In the genomic region with DNA sequence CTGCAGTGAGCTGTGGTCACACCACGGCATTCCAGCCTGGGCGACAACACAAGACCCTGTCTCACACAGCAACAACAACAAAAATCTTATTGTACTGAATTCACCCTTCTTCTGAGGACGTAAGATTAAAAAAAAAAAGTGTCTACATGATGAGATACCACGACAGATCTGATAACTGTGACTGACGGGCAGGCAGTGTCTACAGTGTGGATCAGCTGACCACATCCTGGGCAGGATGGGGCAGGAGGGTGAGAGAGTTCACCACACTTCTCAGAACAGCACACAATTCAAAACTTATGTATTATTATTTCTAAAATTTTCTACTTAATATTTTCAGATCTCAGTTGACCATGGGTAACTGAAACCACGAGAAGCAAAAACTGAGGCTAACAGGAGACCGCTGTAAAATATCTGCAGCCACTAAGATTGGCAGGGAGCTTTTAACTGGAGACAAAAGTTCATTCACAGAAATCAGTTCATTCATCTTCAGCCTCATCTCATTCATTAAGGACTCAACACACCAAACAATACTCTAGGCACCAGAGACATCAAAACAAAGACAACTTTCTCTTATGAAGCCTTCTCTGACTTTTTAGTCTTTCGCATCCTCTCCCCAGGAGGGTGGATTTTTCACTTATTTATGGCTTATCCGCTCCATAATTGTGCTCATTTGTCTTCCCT, we compare ENCODE assay signal across 1 cellular context.
TF ChIP-seq lines count a peak whose summit lies in the region.

No MANE protein-coding gene starts in this region.

TF ChIP-seq in GM12878, 131 proteins besides CTCF, POLR2A, EP300 and RAD21:
- TF ChIP-seq, protein P1, sequence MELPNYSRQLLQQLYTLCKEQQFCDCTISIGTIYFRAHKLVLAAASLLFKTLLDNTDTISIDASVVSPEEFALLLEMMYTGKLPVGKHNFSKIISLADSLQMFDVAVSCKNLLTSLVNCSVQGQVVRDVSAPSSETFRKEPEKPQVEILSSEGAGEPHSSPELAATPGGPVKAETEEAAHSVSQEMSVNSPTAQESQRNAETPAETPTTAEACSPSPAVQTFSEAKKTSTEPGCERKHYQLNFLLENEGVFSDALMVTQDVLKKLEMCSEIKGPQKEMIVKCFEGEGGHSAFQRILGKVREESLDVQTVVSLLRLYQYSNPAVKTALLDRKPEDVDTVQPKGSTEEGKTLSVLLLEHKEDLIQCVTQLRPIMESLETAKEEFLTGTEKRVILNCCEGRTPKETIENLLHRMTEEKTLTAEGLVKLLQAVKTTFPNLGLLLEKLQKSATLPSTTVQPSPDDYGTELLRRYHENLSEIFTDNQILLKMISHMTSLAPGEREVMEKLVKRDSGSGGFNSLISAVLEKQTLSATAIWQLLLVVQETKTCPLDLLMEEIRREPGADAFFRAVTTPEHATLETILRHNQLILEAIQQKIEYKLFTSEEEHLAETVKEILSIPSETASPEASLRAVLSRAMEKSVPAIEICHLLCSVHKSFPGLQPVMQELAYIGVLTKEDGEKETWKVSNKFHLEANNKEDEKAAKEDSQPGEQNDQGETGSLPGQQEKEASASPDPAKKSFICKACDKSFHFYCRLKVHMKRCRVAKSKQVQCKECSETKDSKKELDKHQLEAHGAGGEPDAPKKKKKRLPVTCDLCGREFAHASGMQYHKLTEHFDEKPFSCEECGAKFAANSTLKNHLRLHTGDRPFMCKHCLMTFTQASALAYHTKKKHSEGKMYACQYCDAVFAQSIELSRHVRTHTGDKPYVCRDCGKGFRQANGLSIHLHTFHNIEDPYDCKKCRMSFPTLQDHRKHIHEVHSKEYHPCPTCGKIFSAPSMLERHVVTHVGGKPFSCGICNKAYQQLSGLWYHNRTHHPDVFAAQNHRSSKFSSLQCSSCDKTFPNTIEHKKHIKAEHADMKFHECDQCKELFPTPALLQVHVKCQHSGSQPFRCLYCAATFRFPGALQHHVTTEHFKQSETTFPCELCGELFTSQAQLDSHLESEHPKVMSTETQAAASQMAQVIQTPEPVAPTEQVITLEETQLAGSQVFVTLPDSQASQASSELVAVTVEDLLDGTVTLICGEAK (IDR thresholded peaks at IDR 0.05; ENCODE audit: borderline replicate concordance): no peak
- no peak for TF ChIP-seq SP1 (IDR thresholded peaks at IDR 0.05; ENCODE audit: low read depth, low read length)
- peak; percentile 60; the same call in 1 of the 2 replicates for TF ChIP-seq ZSCAN29 (IDR thresholded peaks at IDR 0.05)
- 0 out of 2 replicates have a peak, but pooled peaks have one; percentile 39 for TF ChIP-seq RAD51 (IDR thresholded peaks at IDR 0.05)
- TF ChIP-seq, protein P2, sequence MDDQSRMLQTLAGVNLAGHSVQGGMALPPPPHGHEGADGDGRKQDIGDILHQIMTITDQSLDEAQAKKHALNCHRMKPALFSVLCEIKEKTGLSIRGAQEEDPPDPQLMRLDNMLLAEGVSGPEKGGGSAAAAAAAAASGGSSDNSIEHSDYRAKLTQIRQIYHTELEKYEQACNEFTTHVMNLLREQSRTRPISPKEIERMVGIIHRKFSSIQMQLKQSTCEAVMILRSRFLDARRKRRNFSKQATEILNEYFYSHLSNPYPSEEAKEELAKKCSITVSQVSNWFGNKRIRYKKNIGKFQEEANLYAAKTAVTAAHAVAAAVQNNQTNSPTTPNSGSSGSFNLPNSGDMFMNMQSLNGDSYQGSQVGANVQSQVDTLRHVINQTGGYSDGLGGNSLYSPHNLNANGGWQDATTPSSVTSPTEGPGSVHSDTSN (IDR thresholded peaks at IDR 0.05; ENCODE audit: insufficient replicate concordance, low read depth, low read length): peak; percentile 40
- TF ChIP-seq NR2F1 (conservative IDR thresholded peaks at IDR 0.05): 0 out of 2 replicates have a peak, but pooled peaks have one; percentile 23
- TF ChIP-seq, protein P3, sequence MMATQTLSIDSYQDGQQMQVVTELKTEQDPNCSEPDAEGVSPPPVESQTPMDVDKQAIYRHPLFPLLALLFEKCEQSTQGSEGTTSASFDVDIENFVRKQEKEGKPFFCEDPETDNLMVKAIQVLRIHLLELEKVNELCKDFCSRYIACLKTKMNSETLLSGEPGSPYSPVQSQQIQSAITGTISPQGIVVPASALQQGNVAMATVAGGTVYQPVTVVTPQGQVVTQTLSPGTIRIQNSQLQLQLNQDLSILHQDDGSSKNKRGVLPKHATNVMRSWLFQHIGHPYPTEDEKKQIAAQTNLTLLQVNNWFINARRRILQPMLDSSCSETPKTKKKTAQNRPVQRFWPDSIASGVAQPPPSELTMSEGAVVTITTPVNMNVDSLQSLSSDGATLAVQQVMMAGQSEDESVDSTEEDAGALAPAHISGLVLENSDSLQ (IDR thresholded peaks at IDR 0.05): peak; percentile 91
TF ChIP-seq in GM12878: peak in this region for 5.
